Comparison of ENCODE assay signal across 3 cellular contexts in the genomic region with DNA sequence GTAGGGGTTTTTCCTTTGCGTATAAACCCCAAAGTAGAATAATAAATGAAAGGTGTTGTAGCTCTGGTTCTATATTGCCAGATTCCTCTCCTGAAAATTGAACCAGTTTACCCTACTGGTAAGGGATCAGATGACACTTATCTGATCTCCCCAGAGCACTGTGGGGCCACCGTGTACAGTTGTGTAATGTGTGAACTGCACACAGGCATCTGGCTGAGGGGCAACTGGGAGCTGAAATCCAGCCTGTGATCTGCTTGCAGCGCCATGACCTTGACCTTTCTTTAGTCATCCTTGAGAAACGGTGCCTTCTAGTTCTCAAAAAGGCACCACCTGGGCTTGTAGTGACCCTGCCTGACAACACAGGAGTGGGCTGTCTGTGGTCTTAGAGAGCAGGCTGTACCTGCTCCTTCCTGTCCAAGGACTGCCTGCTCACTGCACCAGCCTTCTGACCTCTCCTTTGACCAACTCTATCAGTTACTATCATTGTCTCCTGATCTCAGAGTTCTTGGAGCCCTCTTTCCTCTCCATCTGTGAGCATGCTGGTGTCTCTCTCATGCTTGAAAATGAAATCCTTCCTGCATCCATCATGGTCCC.
TF ChIP-seq lines count a peak whose summit lies in the region.

No MANE protein-coding gene starts in this region.

TF ChIP-seq in SK-N-SH, 30 proteins besides CTCF, POLR2A, EP300 and RAD21:
- TF ChIP-seq, protein P1, sequence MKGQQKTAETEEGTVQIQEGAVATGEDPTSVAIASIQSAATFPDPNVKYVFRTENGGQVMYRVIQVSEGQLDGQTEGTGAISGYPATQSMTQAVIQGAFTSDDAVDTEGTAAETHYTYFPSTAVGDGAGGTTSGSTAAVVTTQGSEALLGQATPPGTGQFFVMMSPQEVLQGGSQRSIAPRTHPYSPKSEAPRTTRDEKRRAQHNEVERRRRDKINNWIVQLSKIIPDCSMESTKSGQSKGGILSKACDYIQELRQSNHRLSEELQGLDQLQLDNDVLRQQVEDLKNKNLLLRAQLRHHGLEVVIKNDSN (IDR thresholded peaks at IDR 0.05; ENCODE audit: borderline replicate concordance, low read depth), result no peak
- TF ChIP-seq, protein P2, sequence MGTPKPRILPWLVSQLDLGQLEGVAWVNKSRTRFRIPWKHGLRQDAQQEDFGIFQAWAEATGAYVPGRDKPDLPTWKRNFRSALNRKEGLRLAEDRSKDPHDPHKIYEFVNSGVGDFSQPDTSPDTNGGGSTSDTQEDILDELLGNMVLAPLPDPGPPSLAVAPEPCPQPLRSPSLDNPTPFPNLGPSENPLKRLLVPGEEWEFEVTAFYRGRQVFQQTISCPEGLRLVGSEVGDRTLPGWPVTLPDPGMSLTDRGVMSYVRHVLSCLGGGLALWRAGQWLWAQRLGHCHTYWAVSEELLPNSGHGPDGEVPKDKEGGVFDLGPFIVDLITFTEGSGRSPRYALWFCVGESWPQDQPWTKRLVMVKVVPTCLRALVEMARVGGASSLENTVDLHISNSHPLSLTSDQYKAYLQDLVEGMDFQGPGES (IDR thresholded peaks at IDR 0.05; ENCODE audit: low read depth, low read length), result no peak
- TF ChIP-seq FOSL2 (IDR thresholded peaks at IDR 0.05; ENCODE audit: borderline replicate concordance, low read depth) (no peak), TCF12 (IDR thresholded peaks at IDR 0.05) (no peak), MEF2A (IDR thresholded peaks at IDR 0.05; ENCODE audit: borderline replicate concordance, low read depth) (no peak), TAF1 (IDR thresholded peaks at IDR 0.05; ENCODE audit: borderline replicate concordance, low read depth, low read length) (no peak)
TF ChIP-seq in SK-N-SH: peak in this region for 0.

TF ChIP-seq in SK-N-SH treated with all-trans-retinoic acid at 6 μM for 48 hours, 23 proteins besides CTCF, POLR2A, EP300 and RAD21:
- TF ChIP-seq OSR1 (CRISPR knock-in tag; IDR thresholded peaks at IDR 0.05), result no peak
- TF ChIP-seq TCF4 (CRISPR knock-in tag; IDR thresholded peaks at IDR 0.05; ENCODE audit: borderline replicate concordance), result no peak
- TF ChIP-seq CSDC2 (CRISPR knock-in tag; IDR thresholded peaks at IDR 0.05), result no peak
- TF ChIP-seq ZFP3 (CRISPR knock-in tag; IDR thresholded peaks at IDR 0.05), result no peak
- TF ChIP-seq TOX (CRISPR knock-in tag; IDR thresholded peaks at IDR 0.05; ENCODE audit: borderline replicate concordance), result no peak
- TF ChIP-seq, protein P3, sequence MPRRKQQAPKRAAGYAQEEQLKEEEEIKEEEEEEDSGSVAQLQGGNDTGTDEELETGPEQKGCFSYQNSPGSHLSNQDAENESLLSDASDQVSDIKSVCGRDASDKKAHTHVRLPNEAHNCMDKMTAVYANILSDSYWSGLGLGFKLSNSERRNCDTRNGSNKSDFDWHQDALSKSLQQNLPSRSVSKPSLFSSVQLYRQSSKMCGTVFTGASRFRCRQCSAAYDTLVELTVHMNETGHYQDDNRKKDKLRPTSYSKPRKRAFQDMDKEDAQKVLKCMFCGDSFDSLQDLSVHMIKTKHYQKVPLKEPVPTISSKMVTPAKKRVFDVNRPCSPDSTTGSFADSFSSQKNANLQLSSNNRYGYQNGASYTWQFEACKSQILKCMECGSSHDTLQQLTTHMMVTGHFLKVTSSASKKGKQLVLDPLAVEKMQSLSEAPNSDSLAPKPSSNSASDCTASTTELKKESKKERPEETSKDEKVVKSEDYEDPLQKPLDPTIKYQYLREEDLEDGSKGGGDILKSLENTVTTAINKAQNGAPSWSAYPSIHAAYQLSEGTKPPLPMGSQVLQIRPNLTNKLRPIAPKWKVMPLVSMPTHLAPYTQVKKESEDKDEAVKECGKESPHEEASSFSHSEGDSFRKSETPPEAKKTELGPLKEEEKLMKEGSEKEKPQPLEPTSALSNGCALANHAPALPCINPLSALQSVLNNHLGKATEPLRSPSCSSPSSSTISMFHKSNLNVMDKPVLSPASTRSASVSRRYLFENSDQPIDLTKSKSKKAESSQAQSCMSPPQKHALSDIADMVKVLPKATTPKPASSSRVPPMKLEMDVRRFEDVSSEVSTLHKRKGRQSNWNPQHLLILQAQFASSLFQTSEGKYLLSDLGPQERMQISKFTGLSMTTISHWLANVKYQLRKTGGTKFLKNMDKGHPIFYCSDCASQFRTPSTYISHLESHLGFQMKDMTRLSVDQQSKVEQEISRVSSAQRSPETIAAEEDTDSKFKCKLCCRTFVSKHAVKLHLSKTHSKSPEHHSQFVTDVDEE (CRISPR knock-in tag; IDR thresholded peaks at IDR 0.05), result no peak
- TF ChIP-seq, protein P4, sequence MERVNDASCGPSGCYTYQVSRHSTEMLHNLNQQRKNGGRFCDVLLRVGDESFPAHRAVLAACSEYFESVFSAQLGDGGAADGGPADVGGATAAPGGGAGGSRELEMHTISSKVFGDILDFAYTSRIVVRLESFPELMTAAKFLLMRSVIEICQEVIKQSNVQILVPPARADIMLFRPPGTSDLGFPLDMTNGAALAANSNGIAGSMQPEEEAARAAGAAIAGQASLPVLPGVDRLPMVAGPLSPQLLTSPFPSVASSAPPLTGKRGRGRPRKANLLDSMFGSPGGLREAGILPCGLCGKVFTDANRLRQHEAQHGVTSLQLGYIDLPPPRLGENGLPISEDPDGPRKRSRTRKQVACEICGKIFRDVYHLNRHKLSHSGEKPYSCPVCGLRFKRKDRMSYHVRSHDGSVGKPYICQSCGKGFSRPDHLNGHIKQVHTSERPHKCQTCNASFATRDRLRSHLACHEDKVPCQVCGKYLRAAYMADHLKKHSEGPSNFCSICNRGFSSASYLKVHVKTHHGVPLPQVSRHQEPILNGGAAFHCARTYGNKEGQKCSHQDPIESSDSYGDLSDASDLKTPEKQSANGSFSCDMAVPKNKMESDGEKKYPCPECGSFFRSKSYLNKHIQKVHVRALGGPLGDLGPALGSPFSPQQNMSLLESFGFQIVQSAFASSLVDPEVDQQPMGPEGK (CRISPR knock-in tag; IDR thresholded peaks at IDR 0.05; ENCODE audit: borderline replicate concordance), result no peak
- TF ChIP-seq PPARA (CRISPR knock-in tag; IDR thresholded peaks at IDR 0.05; ENCODE audit: borderline replicate concordance), result no peak
- no peak for TF ChIP-seq SNAI2 (CRISPR knock-in tag; IDR thresholded peaks at IDR 0.05)
- no peak for TF ChIP-seq RARB (CRISPR knock-in tag; IDR thresholded peaks at IDR 0.05)
- no peak for TF ChIP-seq ZNF70 (CRISPR knock-in tag; IDR thresholded peaks at IDR 0.05)
- no peak for TF ChIP-seq ZC3H10 (CRISPR knock-in tag; IDR thresholded peaks at IDR 0.05)
- no peak for TF ChIP-seq GLIS3 (CRISPR knock-in tag; IDR thresholded peaks at IDR 0.05)
TF ChIP-seq in SK-N-SH treated with all-trans-retinoic acid at 6 μM for 48 hours: peak in this region for 0.

TF ChIP-seq in K562, 482 proteins besides CTCF, POLR2A, EP300 and RAD21:
- no peak for TF ChIP-seq NR2C1 (IDR thresholded peaks at IDR 0.05)
- 0 out of 2 replicates have a peak, but pooled peaks have one; percentile 28 for TF ChIP-seq NR2C1 (tag; IDR thresholded peaks at IDR 0.05)
- peak in 1 of 2 experiments; percentile 22; a peak in 1 of 4 replicates for TF ChIP-seq RCOR1 (IDR thresholded peaks at IDR 0.05; ENCODE audit: borderline replicate concordance in 1 of 2, low read depth in 2 of 2, low read length in 2 of 2)
- TF ChIP-seq ESRRA (IDR thresholded peaks at IDR 0.05; ENCODE audit: borderline replicate concordance, low read depth), result peak; percentile 94
- no peak for TF ChIP-seq PRMT5 (CRISPR knock-in tag; IDR thresholded peaks at IDR 0.05)
- 0 out of 4 replicates have a peak, but pooled peaks of 1 of the 2 experiments have one; percentile 18 for TF ChIP-seq MAZ (CRISPR knock-in tag; conservative IDR thresholded peaks at IDR 0.05 in 1 of 2, IDR thresholded peaks at IDR 0.05 in 1 of 2)
- no peak for TF ChIP-seq ZNF3 (CRISPR knock-in tag; IDR thresholded peaks at IDR 0.05)
- TF ChIP-seq, protein P5, sequence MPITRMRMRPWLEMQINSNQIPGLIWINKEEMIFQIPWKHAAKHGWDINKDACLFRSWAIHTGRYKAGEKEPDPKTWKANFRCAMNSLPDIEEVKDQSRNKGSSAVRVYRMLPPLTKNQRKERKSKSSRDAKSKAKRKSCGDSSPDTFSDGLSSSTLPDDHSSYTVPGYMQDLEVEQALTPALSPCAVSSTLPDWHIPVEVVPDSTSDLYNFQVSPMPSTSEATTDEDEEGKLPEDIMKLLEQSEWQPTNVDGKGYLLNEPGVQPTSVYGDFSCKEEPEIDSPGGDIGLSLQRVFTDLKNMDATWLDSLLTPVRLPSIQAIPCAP (CRISPR knock-in tag; IDR thresholded peaks at IDR 0.05; ENCODE audit: borderline replicate concordance), result no peak
- no peak for TF ChIP-seq SMARCC2 (IDR thresholded peaks at IDR 0.05; ENCODE audit: low read depth)
- no peak for TF ChIP-seq ARID1B (IDR thresholded peaks at IDR 0.05)
- no peak for TF ChIP-seq NR2C2 (CRISPR knock-in tag; IDR thresholded peaks at IDR 0.05)
- 0 out of 2 replicates have a peak, but pooled peaks have one; percentile 32 for TF ChIP-seq NR2C2 (tag; IDR thresholded peaks at IDR 0.05)
- TF ChIP-seq ZBTB7A (IDR thresholded peaks at IDR 0.05; ENCODE audit: borderline replicate concordance, control insufficient read depth, low read depth, low read length), result no peak
- TF ChIP-seq SRSF3 (IDR thresholded peaks at IDR 0.05; ENCODE audit: insufficient read depth, low read length), result no peak
- no peak for TF ChIP-seq NFE2L1 (tag; IDR thresholded peaks at IDR 0.05; ENCODE audit: borderline replicate concordance, low read depth)
- TF ChIP-seq ZC3H4 (CRISPR knock-in tag; IDR thresholded peaks at IDR 0.05; ENCODE audit: borderline replicate concordance), result no peak
- TF ChIP-seq ADNP (tag; IDR thresholded peaks at IDR 0.05), result no peak
- peak; percentile 56; the same call in 1 of the 2 replicates for TF ChIP-seq CTBP1 (IDR thresholded peaks at IDR 0.05; ENCODE audit: borderline replicate concordance)
- no peak for TF ChIP-seq ZNF184 (CRISPR knock-in tag; IDR thresholded peaks at IDR 0.05)
- peak; percentile 48; the same call in 1 of the 2 replicates for TF ChIP-seq CEBPB (tag; IDR thresholded peaks at IDR 0.05)
- TF ChIP-seq, protein P6, sequence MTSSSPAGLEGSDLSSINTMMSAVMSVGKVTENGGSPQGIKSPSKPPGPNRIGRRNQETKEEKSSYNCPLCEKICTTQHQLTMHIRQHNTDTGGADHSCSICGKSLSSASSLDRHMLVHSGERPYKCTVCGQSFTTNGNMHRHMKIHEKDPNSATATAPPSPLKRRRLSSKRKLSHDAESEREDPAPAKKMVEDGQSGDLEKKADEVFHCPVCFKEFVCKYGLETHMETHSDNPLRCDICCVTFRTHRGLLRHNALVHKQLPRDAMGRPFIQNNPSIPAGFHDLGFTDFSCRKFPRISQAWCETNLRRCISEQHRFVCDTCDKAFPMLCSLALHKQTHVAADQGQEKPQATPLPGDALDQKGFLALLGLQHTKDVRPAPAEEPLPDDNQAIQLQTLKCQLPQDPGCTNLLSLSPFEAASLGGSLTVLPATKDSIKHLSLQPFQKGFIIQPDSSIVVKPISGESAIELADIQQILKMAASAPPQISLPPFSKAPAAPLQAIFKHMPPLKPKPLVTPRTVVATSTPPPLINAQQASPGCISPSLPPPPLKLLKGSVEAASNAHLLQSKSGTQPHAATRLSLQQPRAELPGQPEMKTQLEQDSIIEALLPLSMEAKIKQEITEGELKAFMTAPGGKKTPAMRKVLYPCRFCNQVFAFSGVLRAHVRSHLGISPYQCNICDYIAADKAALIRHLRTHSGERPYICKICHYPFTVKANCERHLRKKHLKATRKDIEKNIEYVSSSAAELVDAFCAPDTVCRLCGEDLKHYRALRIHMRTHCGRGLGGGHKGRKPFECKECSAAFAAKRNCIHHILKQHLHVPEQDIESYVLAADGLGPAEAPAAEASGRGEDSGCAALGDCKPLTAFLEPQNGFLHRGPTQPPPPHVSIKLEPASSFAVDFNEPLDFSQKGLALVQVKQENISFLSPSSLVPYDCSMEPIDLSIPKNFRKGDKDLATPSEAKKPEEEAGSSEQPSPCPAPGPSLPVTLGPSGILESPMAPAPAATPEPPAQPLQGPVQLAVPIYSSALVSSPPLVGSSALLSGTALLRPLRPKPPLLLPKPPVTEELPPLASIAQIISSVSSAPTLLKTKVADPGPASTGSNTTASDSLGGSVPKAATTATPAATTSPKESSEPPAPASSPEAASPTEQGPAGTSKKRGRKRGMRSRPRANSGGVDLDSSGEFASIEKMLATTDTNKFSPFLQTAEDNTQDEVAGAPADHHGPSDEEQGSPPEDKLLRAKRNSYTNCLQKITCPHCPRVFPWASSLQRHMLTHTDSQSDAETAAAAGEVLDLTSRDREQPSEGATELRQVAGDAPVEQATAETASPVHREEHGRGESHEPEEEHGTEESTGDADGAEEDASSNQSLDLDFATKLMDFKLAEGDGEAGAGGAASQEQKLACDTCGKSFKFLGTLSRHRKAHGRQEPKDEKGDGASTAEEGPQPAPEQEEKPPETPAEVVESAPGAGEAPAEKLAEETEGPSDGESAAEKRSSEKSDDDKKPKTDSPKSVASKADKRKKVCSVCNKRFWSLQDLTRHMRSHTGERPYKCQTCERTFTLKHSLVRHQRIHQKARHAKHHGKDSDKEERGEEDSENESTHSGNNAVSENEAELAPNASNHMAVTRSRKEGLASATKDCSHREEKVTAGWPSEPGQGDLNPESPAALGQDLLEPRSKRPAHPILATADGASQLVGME (CRISPR knock-in tag; IDR thresholded peaks at IDR 0.05), result no peak
- TF ChIP-seq, protein P7, sequence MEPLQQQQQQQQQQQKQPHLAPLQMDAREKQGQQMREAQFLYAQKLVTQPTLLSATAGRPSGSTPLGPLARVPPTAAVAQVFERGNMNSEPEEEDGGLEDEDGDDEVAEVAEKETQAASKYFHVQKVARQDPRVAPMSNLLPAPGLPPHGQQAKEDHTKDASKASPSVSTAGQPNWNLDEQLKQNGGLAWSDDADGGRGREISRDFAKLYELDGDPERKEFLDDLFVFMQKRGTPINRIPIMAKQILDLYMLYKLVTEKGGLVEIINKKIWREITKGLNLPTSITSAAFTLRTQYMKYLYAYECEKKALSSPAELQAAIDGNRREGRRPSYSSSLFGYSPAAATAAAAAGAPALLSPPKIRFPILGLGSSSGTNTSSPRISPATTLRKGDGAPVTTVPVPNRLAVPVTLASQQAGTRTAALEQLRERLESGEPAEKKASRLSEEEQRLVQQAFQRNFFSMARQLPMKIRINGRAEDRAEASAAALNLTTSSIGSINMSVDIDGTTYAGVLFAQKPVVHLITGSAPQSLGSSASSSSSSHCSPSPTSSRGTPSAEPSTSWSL (CRISPR knock-in tag; IDR thresholded peaks at IDR 0.05; ENCODE audit: borderline replicate concordance), result no peak
- TF ChIP-seq DNMT1 (IDR thresholded peaks at IDR 0.05), result no peak
- TF ChIP-seq MCM3 (IDR thresholded peaks at IDR 0.05), result no peak
- TF ChIP-seq SMAD4 (CRISPR knock-in tag; conservative IDR thresholded peaks at IDR 0.05), result 0 out of 2 replicates have a peak, but pooled peaks have one; percentile 9
